ENCODE assay signal across 1 cellular context in genomic region chr1:161511756-161512060, GRCh38.
TF ChIP-seq lines count a peak whose summit lies in the region.

No MANE protein-coding gene starts in this region.

TF ChIP-seq in K562, 482 proteins besides CTCF, POLR2A, EP300 and RAD21:
- TF ChIP-seq TSHZ1 (CRISPR knock-in tag; IDR thresholded peaks at IDR 0.05) = no peak
- TF ChIP-seq RBFOX2 (IDR thresholded peaks at IDR 0.05; ENCODE audit: low read depth, low read length) = peak; percentile 23; the same call in 1 of the 2 replicates
